In genomic region chr9:124562328-124562727, GRCh38 we compare ENCODE assay signal across 1 cellular context.
TF ChIP-seq lines count a peak whose summit lies in the region.

No MANE protein-coding gene starts in this region.

TF ChIP-seq in HepG2, 621 proteins besides CTCF, POLR2A, EP300 and RAD21 (continued from another document):
- TF ChIP-seq NCOR1 (IDR thresholded peaks at IDR 0.05; ENCODE audit: borderline replicate concordance, low read length) = peak; percentile 71; the same call in 1 of the 2 replicates
- peak; percentile 29; the same call in 1 of the 2 replicates for TF ChIP-seq ZNF687 (CRISPR knock-in tag; IDR thresholded peaks at IDR 0.05)
- TF ChIP-seq, protein P1, sequence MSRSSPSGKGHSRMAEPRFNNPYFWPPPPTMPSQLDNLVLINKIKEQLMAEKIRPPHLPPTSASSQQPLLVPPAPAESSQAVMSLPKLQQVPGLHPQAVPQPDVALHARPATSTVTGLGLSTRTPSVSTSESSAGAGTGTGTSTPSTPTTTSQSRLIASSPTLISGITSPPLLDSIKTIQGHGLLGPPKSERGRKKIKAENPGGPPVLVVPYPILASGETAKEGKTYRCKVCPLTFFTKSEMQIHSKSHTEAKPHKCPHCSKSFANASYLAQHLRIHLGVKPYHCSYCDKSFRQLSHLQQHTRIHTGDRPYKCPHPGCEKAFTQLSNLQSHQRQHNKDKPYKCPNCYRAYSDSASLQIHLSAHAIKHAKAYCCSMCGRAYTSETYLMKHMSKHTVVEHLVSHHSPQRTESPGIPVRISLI (CRISPR knock-in tag; IDR thresholded peaks at IDR 0.05; ENCODE audit: borderline replicate concordance) = peak; percentile 36; the same call in 1 of the 2 replicates
- TF ChIP-seq SOX5 (CRISPR knock-in tag; IDR thresholded peaks at IDR 0.05; ENCODE audit: borderline replicate concordance) = 0 out of 2 replicates have a peak, but pooled peaks have one; percentile 34
- no peak for TF ChIP-seq HMGXB4 (CRISPR knock-in tag; IDR thresholded peaks at IDR 0.05; ENCODE audit: borderline replicate concordance in 1 of 2, low read depth in 1 of 2)
- TF ChIP-seq, protein P2, sequence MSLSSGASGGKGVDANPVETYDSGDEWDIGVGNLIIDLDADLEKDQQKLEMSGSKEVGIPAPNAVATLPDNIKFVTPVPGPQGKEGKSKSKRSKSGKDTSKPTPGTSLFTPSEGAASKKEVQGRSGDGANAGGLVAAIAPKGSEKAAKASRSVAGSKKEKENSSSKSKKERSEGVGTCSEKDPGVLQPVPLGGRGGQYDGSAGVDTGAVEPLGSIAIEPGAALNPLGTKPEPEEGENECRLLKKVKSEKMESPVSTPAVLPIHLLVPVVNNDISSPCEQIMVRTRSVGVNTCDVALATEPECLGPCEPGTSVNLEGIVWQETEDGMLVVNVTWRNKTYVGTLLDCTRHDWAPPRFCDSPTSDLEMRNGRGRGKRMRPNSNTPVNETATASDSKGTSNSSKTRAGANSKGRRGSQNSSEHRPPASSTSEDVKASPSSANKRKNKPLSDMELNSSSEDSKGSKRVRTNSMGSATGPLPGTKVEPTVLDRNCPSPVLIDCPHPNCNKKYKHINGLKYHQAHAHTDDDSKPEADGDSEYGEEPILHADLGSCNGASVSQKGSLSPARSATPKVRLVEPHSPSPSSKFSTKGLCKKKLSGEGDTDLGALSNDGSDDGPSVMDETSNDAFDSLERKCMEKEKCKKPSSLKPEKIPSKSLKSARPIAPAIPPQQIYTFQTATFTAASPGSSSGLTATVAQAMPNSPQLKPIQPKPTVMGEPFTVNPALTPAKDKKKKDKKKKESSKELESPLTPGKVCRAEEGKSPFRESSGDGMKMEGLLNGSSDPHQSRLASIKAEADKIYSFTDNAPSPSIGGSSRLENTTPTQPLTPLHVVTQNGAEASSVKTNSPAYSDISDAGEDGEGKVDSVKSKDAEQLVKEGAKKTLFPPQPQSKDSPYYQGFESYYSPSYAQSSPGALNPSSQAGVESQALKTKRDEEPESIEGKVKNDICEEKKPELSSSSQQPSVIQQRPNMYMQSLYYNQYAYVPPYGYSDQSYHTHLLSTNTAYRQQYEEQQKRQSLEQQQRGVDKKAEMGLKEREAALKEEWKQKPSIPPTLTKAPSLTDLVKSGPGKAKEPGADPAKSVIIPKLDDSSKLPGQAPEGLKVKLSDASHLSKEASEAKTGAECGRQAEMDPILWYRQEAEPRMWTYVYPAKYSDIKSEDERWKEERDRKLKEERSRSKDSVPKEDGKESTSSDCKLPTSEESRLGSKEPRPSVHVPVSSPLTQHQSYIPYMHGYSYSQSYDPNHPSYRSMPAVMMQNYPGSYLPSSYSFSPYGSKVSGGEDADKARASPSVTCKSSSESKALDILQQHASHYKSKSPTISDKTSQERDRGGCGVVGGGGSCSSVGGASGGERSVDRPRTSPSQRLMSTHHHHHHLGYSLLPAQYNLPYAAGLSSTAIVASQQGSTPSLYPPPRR (CRISPR knock-in tag; IDR thresholded peaks at IDR 0.05; ENCODE audit: borderline replicate concordance) = no peak
- TF ChIP-seq GATAD2A (CRISPR knock-in tag; IDR thresholded peaks at IDR 0.05) = peak; percentile 59
- 0 out of 2 replicates have a peak, but pooled peaks have one; percentile 32 for TF ChIP-seq NR2C2 (CRISPR knock-in tag; IDR thresholded peaks at IDR 0.05; ENCODE audit: borderline replicate concordance)
- TF ChIP-seq HNF4A (CRISPR knock-in tag; IDR thresholded peaks at IDR 0.05) = peak; percentile 37; the same call in 1 of the 2 replicates
- TF ChIP-seq, protein P3, sequence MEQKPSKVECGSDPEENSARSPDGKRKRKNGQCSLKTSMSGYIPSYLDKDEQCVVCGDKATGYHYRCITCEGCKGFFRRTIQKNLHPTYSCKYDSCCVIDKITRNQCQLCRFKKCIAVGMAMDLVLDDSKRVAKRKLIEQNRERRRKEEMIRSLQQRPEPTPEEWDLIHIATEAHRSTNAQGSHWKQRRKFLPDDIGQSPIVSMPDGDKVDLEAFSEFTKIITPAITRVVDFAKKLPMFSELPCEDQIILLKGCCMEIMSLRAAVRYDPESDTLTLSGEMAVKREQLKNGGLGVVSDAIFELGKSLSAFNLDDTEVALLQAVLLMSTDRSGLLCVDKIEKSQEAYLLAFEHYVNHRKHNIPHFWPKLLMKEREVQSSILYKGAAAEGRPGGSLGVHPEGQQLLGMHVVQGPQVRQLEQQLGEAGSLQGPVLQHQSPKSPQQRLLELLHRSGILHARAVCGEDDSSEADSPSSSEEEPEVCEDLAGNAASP (CRISPR knock-in tag; IDR thresholded peaks at IDR 0.05; ENCODE audit: borderline replicate concordance) = peak; percentile 99
- TF ChIP-seq, protein P4, sequence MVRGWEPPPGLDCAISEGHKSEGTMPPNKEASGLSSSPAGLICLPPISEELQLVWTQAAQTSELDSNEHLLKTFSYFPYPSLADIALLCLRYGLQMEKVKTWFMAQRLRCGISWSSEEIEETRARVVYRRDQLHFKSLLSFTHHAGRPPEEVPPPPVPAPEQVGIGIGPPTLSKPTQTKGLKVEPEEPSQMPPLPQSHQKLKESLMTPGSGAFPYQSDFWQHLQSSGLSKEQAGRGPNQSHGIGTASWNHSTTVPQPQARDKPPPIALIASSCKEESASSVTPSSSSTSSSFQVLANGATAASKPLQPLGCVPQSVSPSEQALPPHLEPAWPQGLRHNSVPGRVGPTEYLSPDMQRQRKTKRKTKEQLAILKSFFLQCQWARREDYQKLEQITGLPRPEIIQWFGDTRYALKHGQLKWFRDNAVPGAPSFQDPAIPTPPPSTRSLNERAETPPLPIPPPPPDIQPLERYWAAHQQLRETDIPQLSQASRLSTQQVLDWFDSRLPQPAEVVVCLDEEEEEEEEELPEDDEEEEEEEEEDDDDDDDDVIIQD (CRISPR knock-in tag; IDR thresholded peaks at IDR 0.05; ENCODE audit: low read depth) = 0 out of 2 replicates have a peak, but pooled peaks have one; percentile 23
- TF ChIP-seq ZNF431 (CRISPR knock-in tag; IDR thresholded peaks at IDR 0.05; ENCODE audit: borderline replicate concordance, low read depth) = peak; percentile 97
TF ChIP-seq in HepG2: peak in this region for 30.
